In genomic region chr4:102311407-102311806, GRCh38 we compare ENCODE assay signal across 7 cellular contexts.
"Had no signal": no experiment of that assay in that cellular context is flagged by ENCODE, and none has a peak within 500 bp of the region (broad histone marks: within the 10 kb centered on the region; RNA-seq: fewer than 3 reads in every experiment).

No MANE protein-coding gene starts in this region.

- H3K9ac ChIP-seq: KMS-11 had no signal

- H3K4me2 ChIP-seq: KMS-11 had no signal

- H3K9me3 Mint-ChIP-seq: IgD-negative memory B cell had no signal

- H3K27me3 Mint-ChIP-seq: IgD-negative memory B cell had no signal

- FAIRE-seq: HTR-8/SVneo had no signal

- H3K4me3 Mint-ChIP-seq: IgD-negative memory B cell had no signal

- DNase-seq: IMR-90, KBM-7, KG1 had no signal

- H3K27ac Mint-ChIP-seq: IgD-negative memory B cell had no signal

- H3K27ac ChIP-seq: HL-60, KMS-11 had no signal
